ENCODE assay signal across 27 cellular contexts in genomic region chr3:39752751-39753150, GRCh38. TPM values are rescaled to one million over a fixed set of nuclear protein-coding genes. Genes with fewer than 3 reads are reported as not detected.
DNase-seq lines count a peak whose midpoint lies in the region; ATAC-seq, FAIRE-seq and TF ChIP-seq lines count a peak whose summit lies in the region.
"Had no signal": no experiment of that assay in that cellular context is flagged by ENCODE, and none has a peak within 500 bp of the region (broad histone marks: within the 10 kb centered on the region; RNA-seq: fewer than 3 reads in every experiment).

No MANE protein-coding gene starts in this region.

- CTCF ChIA-PET in mammary epithelial cell (lab: Charles Lee; ENCODE audit: low non-redundant PET), result no interaction called here
- CTCF ChIA-PET in activated CD4-positive, alpha-beta T cell treated with anti-CD3 and anti-CD28 coated beads for 36 hours (lab: Charles Lee), result no interaction called here

- H2AFZ ChIP-seq in GM23248 (no peak overlapping the region), mammary epithelial cell (ENCODE audit: low read depth, low read length) (no peak overlapping the region)

- ATAC-seq in activated CD4-positive, alpha-beta T cell treated with anti-CD3 and anti-CD28 coated beads for 36 hours, result no peak
- ATAC-seq in GM18867 (IDR thresholded peaks at IDR 0.05; ENCODE audit: unreplicated experiment), result no peak
- ATAC-seq: GM23338; naive thymus-derived CD4-positive, alpha-beta T cell; stimulated activated effector memory CD8-positive, alpha-beta T cell treated with anti-CD3 and anti-CD28 coated beads, Interleukin-12 subunit alpha, Interleukin-12 subunit beta, amount 100 ng/mL, for 72 hours; upper lobe of right lung had no signal

- H4K20me1 ChIP-seq in GM23248 (ENCODE audit: insufficient read depth), result no peaks in the 10 kb centered on the region
- no peaks in the 10 kb centered on the region for H4K20me1 ChIP-seq in mammary epithelial cell (ENCODE audit: insufficient read depth, low read length)

- peak overlapping the region; percentile 56 for H3K4me3 Mint-ChIP-seq in glutamatergic neuron (ENCODE audit: unreplicated experiment)
- no peak overlapping the region for H3K4me3 Mint-ChIP-seq in activated CD4-positive, alpha-beta T cell treated with anti-CD3 and anti-CD28 coated beads for 36 hours
- H3K4me3 Mint-ChIP-seq: activated CD4-positive, alpha-beta T cell treated with anti-CD3 and anti-CD28 coated beads, Interleukin-2, amount 10 ng/mL, durations not matched to agents 24 days and 14 days; activated naive CD4-positive, alpha-beta T cell treated with anti-CD3 and anti-CD28 coated beads, Interleukin-2, amount 10 ng/mL, durations not matched to agents 7 days and 5 days; GM23338; naive thymus-derived CD4-positive, alpha-beta T cell; stimulated activated effector memory CD8-positive, alpha-beta T cell treated with anti-CD3 and anti-CD28 coated beads, Interleukin-12 subunit alpha, Interleukin-12 subunit beta, amount 100 ng/mL, for 72 hours; T-helper 2 cell treated with Interferon-gamma antibody and Interleukin-4, amounts not matched to agents 5 μg/mL and 100 μg/mL, for 36 hours had no signal

- peaks cover 15% of the 10 kb centered on the region for H3K9me3 Mint-ChIP-seq in glutamatergic neuron (ENCODE audit: unreplicated experiment)
- H3K9me3 Mint-ChIP-seq in activated CD4-positive, alpha-beta T cell treated with anti-CD3 and anti-CD28 coated beads for 36 hours (ENCODE audit: low read depth), result no peaks in the 10 kb centered on the region
- H3K9me3 Mint-ChIP-seq: activated CD4-positive, alpha-beta T cell treated with anti-CD3 and anti-CD28 coated beads, Interleukin-2, amount 10 ng/mL, durations not matched to agents 24 days and 14 days; activated naive CD4-positive, alpha-beta T cell treated with anti-CD3 and anti-CD28 coated beads, Interleukin-2, amount 10 ng/mL, durations not matched to agents 7 days and 5 days; stimulated activated effector memory CD8-positive, alpha-beta T cell treated with anti-CD3 and anti-CD28 coated beads, Interleukin-12 subunit alpha, Interleukin-12 subunit beta, amount 100 ng/mL, for 72 hours; T-helper 2 cell treated with Interferon-gamma antibody and Interleukin-4, amounts not matched to agents 5 μg/mL and 100 μg/mL, for 36 hours had no signal

- H3K4me1 Mint-ChIP-seq in glutamatergic neuron (ENCODE audit: low read depth, unreplicated experiment), result peaks cover 21% of the 10 kb centered on the region
- H3K4me1 Mint-ChIP-seq in activated CD4-positive, alpha-beta T cell treated with anti-CD3 and anti-CD28 coated beads for 36 hours, result no peaks in the 10 kb centered on the region
- H3K4me1 Mint-ChIP-seq: activated CD4-positive, alpha-beta T cell treated with anti-CD3 and anti-CD28 coated beads, Interleukin-2, amount 10 ng/mL, durations not matched to agents 24 days and 14 days; activated naive CD4-positive, alpha-beta T cell treated with anti-CD3 and anti-CD28 coated beads, Interleukin-2, amount 10 ng/mL, durations not matched to agents 7 days and 5 days; stimulated activated effector memory CD8-positive, alpha-beta T cell treated with anti-CD3 and anti-CD28 coated beads, Interleukin-12 subunit alpha, Interleukin-12 subunit beta, amount 100 ng/mL, for 72 hours had no signal

- H3K79me2 ChIP-seq in GM23248 (ENCODE audit: insufficient read depth) (no peaks in the 10 kb centered on the region), mammary epithelial cell (ENCODE audit: insufficient read depth, low read length) (no peaks in the 10 kb centered on the region)

- H3K4me3 ChIP-seq in BE2C (ENCODE audit: low read depth, low read length) (peak overlapping the region; percentile 29), GM23248 (no peak overlapping the region), mammary epithelial cell (replicated peaks in 1 of 3; ENCODE audit: insufficient read depth in 1 of 3, low read depth in 2 of 3, low read length in 3 of 3) (no peak overlapping the region)
- H3K4me3 ChIP-seq: cardiac muscle cell, GM23338, upper lobe of right lung had no signal

- no peak for FAIRE-seq in frontal cortex (lab: Jason Lieb, UNC)
- FAIRE-seq: endometrium, small intestine had no signal

- H3F3A ChIP-seq in GM23248 (ENCODE audit: insufficient read depth), result no peaks in the 10 kb centered on the region

- H3K9ac ChIP-seq in GM23248 (no peak overlapping the region), mammary epithelial cell (ENCODE audit: insufficient read depth, low read length) (no peak overlapping the region)

- H3K27me3 ChIP-seq in BE2C, result no peaks in the 10 kb centered on the region
- H3K27me3 ChIP-seq in GM23248 (replicated peaks; ENCODE audit: insufficient read depth), result no peaks in the 10 kb centered on the region
- H3K27me3 ChIP-seq in mammary epithelial cell (ENCODE audit: insufficient read depth, low read length), result no peaks in the 10 kb centered on the region
- H3K27me3 ChIP-seq: cardiac muscle cell, upper lobe of right lung had no signal

- H3K4me1 ChIP-seq in BE2C (peaks cover 26% of the 10 kb centered on the region), GM23248 (ENCODE audit: insufficient read depth) (no peaks in the 10 kb centered on the region), mammary epithelial cell (ENCODE audit: insufficient read depth, low read length) (peaks cover 5% of the 10 kb centered on the region)
- H3K4me1 ChIP-seq: upper lobe of right lung had no signal

- H3K27ac ChIP-seq in GM23248 (no peak overlapping the region), mammary epithelial cell (ENCODE audit: insufficient read depth, low read depth, low read length) (no peak overlapping the region)
- H3K27ac ChIP-seq: cardiac muscle cell, RWPE1, upper lobe of right lung, VCaP had no signal

- no peaks in the 10 kb centered on the region for H3K36me3 ChIP-seq in BE2C
- H3K36me3 ChIP-seq in GM23248 (ENCODE audit: low read depth), result no peaks in the 10 kb centered on the region
- no peaks in the 10 kb centered on the region for H3K36me3 ChIP-seq in mammary epithelial cell (ENCODE audit: insufficient read depth, low read length)
- H3K36me3 ChIP-seq: cardiac muscle cell, upper lobe of right lung had no signal

- no TSS peak for BruUV-seq in mammary epithelial cell (replicated peaks; lab: Mats Ljungman, UMichigan)

- TF ChIP-seq CTCF in BE2C (IDR thresholded peaks at IDR 0.05; ENCODE audit: low read depth, low read length) (no peak), mammary epithelial cell (conservative IDR thresholded peaks at IDR 0.05 in 1 of 2, IDR thresholded peaks at IDR 0.05 in 1 of 2; ENCODE audit: extremely low read depth in 1 of 2, insufficient read depth in 1 of 2, low read depth in 1 of 2, low read length in 2 of 2) (no peak), glutamatergic neuron (IDR thresholded peaks at IDR 0.05; ENCODE audit: partially characterized antibody, unreplicated experiment) (no peak)

- no peaks in the 10 kb centered on the region for H3K9me2 ChIP-seq in GM23248 (ENCODE audit: insufficient read depth)

- dilution Hi-C loops in mammary epithelial cell (cut with HindIII; ENCODE audit: low sequenced_read_pairs), result no loop called here

- no peak overlapping the region for H3K4me2 ChIP-seq in GM23248 (ENCODE audit: unreplicated experiment)
- no peak overlapping the region for H3K4me2 ChIP-seq in mammary epithelial cell (ENCODE audit: insufficient read depth, low read depth, low read length)
- H3K4me2 ChIP-seq: GM23338 had no signal

- H3K36me3 Mint-ChIP-seq in glutamatergic neuron (ENCODE audit: unreplicated experiment), result peaks cover 14% of the 10 kb centered on the region
- no peaks in the 10 kb centered on the region for H3K36me3 Mint-ChIP-seq in activated CD4-positive, alpha-beta T cell treated with anti-CD3 and anti-CD28 coated beads for 36 hours (ENCODE audit: low read depth)
- H3K36me3 Mint-ChIP-seq: activated naive CD4-positive, alpha-beta T cell treated with anti-CD3 and anti-CD28 coated beads, Interleukin-2, amount 10 ng/mL, durations not matched to agents 7 days and 5 days; naive thymus-derived CD4-positive, alpha-beta T cell; stimulated activated effector memory CD8-positive, alpha-beta T cell treated with anti-CD3 and anti-CD28 coated beads, Interleukin-12 subunit alpha, Interleukin-12 subunit beta, amount 100 ng/mL, for 72 hours had no signal

- H3K9me3 ChIP-seq in BE2C (no peaks in the 10 kb centered on the region), GM23248 (ENCODE audit: low read depth) (no peaks in the 10 kb centered on the region), mammary epithelial cell (replicated peaks; ENCODE audit: insufficient read depth, low read length) (no peaks in the 10 kb centered on the region)
- H3K9me3 ChIP-seq: upper lobe of right lung had no signal

- peaks cover 15% of the 10 kb centered on the region for H3K27me3 Mint-ChIP-seq in glutamatergic neuron (ENCODE audit: unreplicated experiment)
- H3K27me3 Mint-ChIP-seq in activated CD4-positive, alpha-beta T cell treated with anti-CD3 and anti-CD28 coated beads for 36 hours, result no peaks in the 10 kb centered on the region
- H3K27me3 Mint-ChIP-seq: activated CD4-positive, alpha-beta T cell treated with anti-CD3 and anti-CD28 coated beads, Interleukin-2, amount 10 ng/mL, durations not matched to agents 24 days and 14 days; activated naive CD4-positive, alpha-beta T cell treated with anti-CD3 and anti-CD28 coated beads, Interleukin-2, amount 10 ng/mL, durations not matched to agents 7 days and 5 days had no signal

- intact Hi-C loops in mammary epithelial cell (cut with micrococcal nuclease), result no loop called here
- intact Hi-C loops in activated CD4-positive, alpha-beta T cell treated with anti-CD3 and anti-CD28 coated beads for 36 hours (cut with DNase I, micrococcal nuclease), result no loop called here

- WGBS in GM23248 (ENCODE audit: low coverage in 1 of 2, low lambda C conversion rate in 2 of 2, missing lambda C conversion rate in 2 of 2), 2 experiments, result 4 to 5% methylated on average over 1 of the region's 1 CpG
- 71% methylated on average over 1 of the region's 1 CpG for WGBS in mammary epithelial cell (ENCODE audit: low coverage, missing lambda C conversion rate)

- POLR2A ChIA-PET in activated CD4-positive, alpha-beta T cell treated with anti-CD3 and anti-CD28 coated beads for 36 hours (lab: Charles Lee), result no interaction called here

- in situ Hi-C loops in GM23248 (cut with MboI), result no loop called here
- in situ Hi-C loops in mammary epithelial cell (cut with MboI; ENCODE audit: low sequenced_read_pairs in 2 of 2), result no loop called here

- H3K27ac Mint-ChIP-seq in glutamatergic neuron (ENCODE audit: unreplicated experiment), result peak overlapping the region; percentile 5
- no peak overlapping the region for H3K27ac Mint-ChIP-seq in activated CD4-positive, alpha-beta T cell treated with anti-CD3 and anti-CD28 coated beads for 36 hours
- H3K27ac Mint-ChIP-seq: activated CD4-positive, alpha-beta T cell treated with anti-CD3 and anti-CD28 coated beads, Interleukin-2, amount 10 ng/mL, durations not matched to agents 24 days and 14 days; activated naive CD4-positive, alpha-beta T cell treated with anti-CD3 and anti-CD28 coated beads, Interleukin-2, amount 10 ng/mL, durations not matched to agents 7 days and 5 days; naive thymus-derived CD4-positive, alpha-beta T cell; stimulated activated effector memory CD8-positive, alpha-beta T cell treated with anti-CD3 and anti-CD28 coated beads, Interleukin-12 subunit alpha, Interleukin-12 subunit beta, amount 100 ng/mL, for 72 hours; T-helper 2 cell treated with Interferon-gamma antibody and Interleukin-4, amounts not matched to agents 5 μg/mL and 100 μg/mL, for 36 hours had no signal

- DNase-seq in BE2C, result peak; percentile 52
- peak; percentile 19 for DNase-seq in GM23248
- DNase-seq in mammary epithelial cell, result peak; percentile 1
- DNase-seq in glutamatergic neuron, result no peak
- DNase-seq in activated CD4-positive, alpha-beta T cell treated with anti-CD3 and anti-CD28 coated beads for 36 hours, result no peak
- no peak for DNase-seq in AG08396 (ENCODE audit: low spot score)
- no peak for DNase-seq in frontal cortex (ENCODE audit: low spot score in 2 of 2)
- DNase-seq: activated naive CD4-positive, alpha-beta T cell treated with anti-CD3 and anti-CD28 coated beads, Interleukin-2, amount 10 ng/mL, durations not matched to agents 7 days and 5 days; amniotic stem cell; C1 segment of cervical spinal cord; cortex of kidney; naive thymus-derived CD4-positive, alpha-beta T cell; NCI-H1694; nucleus accumbens; small intestine; substantia nigra; upper lobe of right lung had no signal

RNA-seq across cellular contexts. Expression of gene MYRIP, which starts 56.7 kb away (rescaled TPM):
- 5.6 TPM for polyA plus RNA-seq in BE2C (2012; ENCODE audit: insufficient read depth, insufficient read length, low read depth)
- total RNA-seq in GM23248 (2014; rRNA removed; shearing (Covaris generic)), result 0.32 TPM in 1 of 2 replicates, not detected in the other
- polyA plus RNA-seq in GM23248 (2016; fragmentation: Nextera tagmentation; extraction: Ambion mirVana) (0.11 TPM in 1 of 2 replicates, not detected in the other), mammary epithelial cell (not detected)
- total RNA-seq in mammary epithelial cell (under 1 TPM in 1 of 2 donors, not detected in 1; 0.17 TPM), glutamatergic neuron (ENCODE audit: unreplicated experiment) (1.8 TPM), frontal cortex (10.6 TPM)
- 1.4 TPM for polyA minus RNA-seq in mammary epithelial cell
- total RNA-seq in activated CD4-positive, alpha-beta T cell treated with anti-CD3 and anti-CD28 coated beads for 36 hours, result not detected
- total RNA-seq: activated CD4-positive, alpha-beta T cell treated with anti-CD3 and anti-CD28 coated beads, Interleukin-2, amount 10 ng/mL, durations not matched to agents 24 days and 14 days; Daoy; naive thymus-derived CD4-positive, alpha-beta T cell had no signal
- polyA plus RNA-seq: naive thymus-derived CD4-positive, alpha-beta T cell had no signal

Comparison
In these comparisons a context has a peak if more than half of its experiments do, and no peak if none do; other contexts are left out.
1. DNase-seq: peak in BE2C (single experiment), GM23248 (single experiment) and mammary epithelial cell (single experiment); none in glutamatergic neuron (single experiment), activated CD4-positive, alpha-beta T cell treated with anti-CD3 and anti-CD28 coated beads for 36 hours (single experiment), AG08396 (single experiment) and frontal cortex (0 of 2).